Comparison of ENCODE assay signal across 1 cellular context in genomic region chr19:53126733-53127132, GRCh38. TPM values are rescaled to one million over a fixed set of nuclear protein-coding genes. Genes with fewer than 3 reads are reported as not detected.
"Had no signal": no experiment of that assay in that cellular context is flagged by ENCODE, and none has a peak within 500 bp of the region (broad histone marks: within the 10 kb centered on the region; RNA-seq: fewer than 3 reads in every experiment).

No MANE protein-coding gene starts in this region.

RNA-seq across cellular contexts. Expression of gene ZNF415, which starts 6.0 kb away (rescaled TPM):
- total RNA-seq: HT1080 had no signal
